15 cellular contexts compared by ENCODE assay signal in the genomic region with DNA sequence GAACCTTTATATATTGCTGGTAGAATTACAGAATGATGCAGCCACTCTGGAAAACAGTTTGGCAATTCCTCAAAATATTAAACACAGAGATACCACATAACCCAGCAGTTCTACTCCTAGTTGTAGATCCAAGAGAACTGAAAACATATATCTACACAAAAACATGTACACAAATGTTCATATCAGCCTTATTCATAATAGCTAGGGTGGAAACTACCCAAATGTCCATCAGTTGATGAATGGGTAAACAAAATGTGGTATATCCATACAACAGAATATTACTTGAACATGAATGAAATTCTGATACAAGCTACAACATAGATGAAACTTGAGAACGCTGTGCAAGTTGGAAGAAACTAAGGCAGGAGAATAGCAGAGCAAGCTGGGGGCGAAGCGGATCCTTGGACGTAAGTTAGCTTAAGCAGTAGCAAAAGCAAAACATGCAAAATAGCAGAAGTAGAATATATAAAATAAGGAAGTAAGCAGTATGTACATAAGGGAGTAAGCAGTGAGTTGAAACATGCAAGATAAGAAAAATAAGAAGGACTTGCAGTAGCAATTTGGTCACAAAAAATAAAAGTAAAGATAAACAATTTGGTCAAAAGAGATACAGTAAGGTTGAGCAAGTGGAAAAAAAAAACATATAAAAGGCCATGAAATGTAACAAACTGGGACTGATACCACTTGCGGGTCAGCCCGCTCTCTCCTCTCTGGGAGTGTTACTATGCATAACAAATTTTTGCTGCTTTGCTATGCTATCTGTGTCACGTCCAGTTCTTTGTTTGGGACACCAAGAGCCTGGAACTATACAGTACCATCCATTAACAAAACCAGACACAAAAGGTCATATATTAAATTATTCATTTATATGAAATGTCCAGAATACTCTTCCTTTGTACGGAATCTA. TPM values are rescaled to one million over a fixed set of nuclear protein-coding genes. Genes with fewer than 3 reads are reported as not detected.
A peak's percentile ranks its signal among the peaks of the same experiment; 100 is the strongest.
DNase-seq lines count a peak whose midpoint lies in the region; ATAC-seq and TF ChIP-seq lines count a peak whose summit lies in the region.
"Had no signal": no experiment of that assay in that cellular context is flagged by ENCODE, and none has a peak within 500 bp of the region (broad histone marks: within the 10 kb centered on the region; RNA-seq: fewer than 3 reads in every experiment).

No MANE protein-coding gene starts in this region.

- TF ChIP-seq CTCF in SK-N-SH (IDR thresholded peaks at IDR 0.05), result no peak

- no peaks in the 10 kb centered on the region for H3K9me3 ChIP-seq in SK-N-SH
- no peaks in the 10 kb centered on the region for H3K9me3 ChIP-seq in subcutaneous abdominal adipose tissue (ENCODE audit: control insufficient read depth in 5 of 5, low read length in 5 of 5)

- H3K4me3 Mint-ChIP-seq in T-helper 2 cell treated with Interferon-gamma antibody and Interleukin-4, amounts not matched to agents 5 μg/mL and 100 μg/mL, for 36 hours, result no peak overlapping the region
- H3K4me3 Mint-ChIP-seq in activated CD4-positive, alpha-beta T cell treated with anti-CD3 and anti-CD28 coated beads, Interleukin-2, amount 10 ng/mL, durations not matched to agents 7 days and 5 days, result no peak overlapping the region
- H3K4me3 Mint-ChIP-seq: activated CD4-positive, alpha-beta T cell treated with anti-CD3 and anti-CD28 coated beads, Interleukin-2, amount 10 ng/mL, durations not matched to agents 24 days and 14 days; activated naive CD4-positive, alpha-beta T cell treated with anti-CD3 and anti-CD28 coated beads, Interleukin-2, amount 10 ng/mL, durations not matched to agents 7 days and 5 days; natural killer cell had no signal

- WGBS in SK-N-SH (ENCODE audit: low lambda C conversion rate), result 91% methylated on average over 8 of the region's 8 CpGs

- ATAC-seq in SK-N-SH treated with all-trans-retinoic acid at 6 μM for 48 hours (no peak), HG03064 (IDR thresholded peaks at IDR 0.05; ENCODE audit: low read depth, unreplicated experiment) (peak; percentile 80)

- no peak overlapping the region for H2AFZ ChIP-seq in SK-N-SH (ENCODE audit: low read depth)

- no peak overlapping the region for H3K4me2 ChIP-seq in SK-N-SH

- H3K4me1 ChIP-seq in SK-N-SH (ENCODE audit: control insufficient read depth in 1 of 2, insufficient read depth in 2 of 2, low read depth in 1 of 2, low read length in 1 of 2) (0 out of 4 replicates have a peak, but pooled peaks cover 0 to 7% of the 10 kb centered on the region in 2 experiments), subcutaneous abdominal adipose tissue (ENCODE audit: control insufficient read depth in 5 of 5, insufficient read depth in 5 of 5, low read length in 5 of 5) (peaks cover 4 to 19% (median 15%) of the 10 kb centered on the region in 5 donors)

- no peaks in the 10 kb centered on the region for H3K36me3 Mint-ChIP-seq in T-helper 2 cell treated with Interferon-gamma antibody and Interleukin-4, amounts not matched to agents 5 μg/mL and 100 μg/mL, for 36 hours (ENCODE audit: low read depth)
- H3K36me3 Mint-ChIP-seq in activated CD4-positive, alpha-beta T cell treated with anti-CD3 and anti-CD28 coated beads, Interleukin-2, amount 10 ng/mL, durations not matched to agents 7 days and 5 days (ENCODE audit: low read depth), result no peaks in the 10 kb centered on the region
- H3K36me3 Mint-ChIP-seq: activated naive CD4-positive, alpha-beta T cell treated with anti-CD3 and anti-CD28 coated beads, Interleukin-2, amount 10 ng/mL, durations not matched to agents 7 days and 5 days; natural killer cell had no signal

- no peak overlapping the region for H3K9ac ChIP-seq in SK-N-SH
- no peak overlapping the region for H3K9ac ChIP-seq in subcutaneous abdominal adipose tissue (ENCODE audit: low read length in 5 of 5)

- no peak for TF ChIP-seq EP300 in SK-N-SH (IDR thresholded peaks at IDR 0.05; ENCODE audit: borderline replicate concordance in 1 of 2, low read depth in 1 of 2, low read length in 1 of 2)

- H3K9me2 ChIP-seq in SK-N-SH, result no peaks in the 10 kb centered on the region

- peaks cover 3% of the 10 kb centered on the region for H3K27me3 Mint-ChIP-seq in T-helper 2 cell treated with Interferon-gamma antibody and Interleukin-4, amounts not matched to agents 5 μg/mL and 100 μg/mL, for 36 hours (ENCODE audit: low read depth)
- H3K27me3 Mint-ChIP-seq in activated CD4-positive, alpha-beta T cell treated with anti-CD3 and anti-CD28 coated beads, Interleukin-2, amount 10 ng/mL, durations not matched to agents 7 days and 5 days, result peaks cover 14% of the 10 kb centered on the region

- POLR2A ChIA-PET in SK-N-SH (lab: Yijun Ruan, JAX), result interaction anchor here (0.7 kb wide), 1 partner anchor 14 kb away, joined by 4 read pairs; no protein-coding TSS in a partner anchor
- POLR2A ChIA-PET in activated CD4-positive, alpha-beta T cell treated with anti-CD3 and anti-CD28 coated beads, Interleukin-2, amount 10 ng/mL, durations not matched to agents 7 days and 5 days (lab: Charles Lee), result no interaction called here

- H3K4me3 ChIP-seq in SK-N-SH (ENCODE audit: low read depth in 2 of 2, low read length in 1 of 2) (no peak overlapping the region), subcutaneous abdominal adipose tissue (ENCODE audit: low read depth in 1 of 5, low read length in 5 of 5) (no peak overlapping the region)

- H3K4me1 Mint-ChIP-seq in T-helper 2 cell treated with Interferon-gamma antibody and Interleukin-4, amounts not matched to agents 5 μg/mL and 100 μg/mL, for 36 hours (ENCODE audit: low read depth), result no peaks in the 10 kb centered on the region
- no peaks in the 10 kb centered on the region for H3K4me1 Mint-ChIP-seq in activated CD4-positive, alpha-beta T cell treated with anti-CD3 and anti-CD28 coated beads, Interleukin-2, amount 10 ng/mL, durations not matched to agents 7 days and 5 days
- H3K4me1 Mint-ChIP-seq: activated naive CD4-positive, alpha-beta T cell treated with anti-CD3 and anti-CD28 coated beads, Interleukin-2, amount 10 ng/mL, durations not matched to agents 7 days and 5 days; natural killer cell had no signal

- H4K20me1 ChIP-seq in SK-N-SH (ENCODE audit: insufficient read depth), result no peaks in the 10 kb centered on the region

- H3K79me2 ChIP-seq in SK-N-SH (ENCODE audit: insufficient read depth), result no peaks in the 10 kb centered on the region

- H3K9me3 Mint-ChIP-seq in T-helper 2 cell treated with Interferon-gamma antibody and Interleukin-4, amounts not matched to agents 5 μg/mL and 100 μg/mL, for 36 hours, result no peaks in the 10 kb centered on the region
- no peaks in the 10 kb centered on the region for H3K9me3 Mint-ChIP-seq in activated CD4-positive, alpha-beta T cell treated with anti-CD3 and anti-CD28 coated beads, Interleukin-2, amount 10 ng/mL, durations not matched to agents 7 days and 5 days
- H3K9me3 Mint-ChIP-seq: activated CD4-positive, alpha-beta T cell treated with anti-CD3 and anti-CD28 coated beads, Interleukin-2, amount 10 ng/mL, durations not matched to agents 24 days and 14 days; activated naive CD4-positive, alpha-beta T cell treated with anti-CD3 and anti-CD28 coated beads, Interleukin-2, amount 10 ng/mL, durations not matched to agents 7 days and 5 days; natural killer cell had no signal

- H3F3A ChIP-seq in SK-N-SH (replicated peaks; ENCODE audit: insufficient read depth), result peaks cover 4% of the 10 kb centered on the region

- no peaks in the 10 kb centered on the region for H3K36me3 ChIP-seq in SK-N-SH (replicated peaks in 1 of 2; ENCODE audit: control insufficient read depth in 1 of 2, insufficient read depth in 2 of 2, low read length in 1 of 2)
- no peaks in the 10 kb centered on the region for H3K36me3 ChIP-seq in subcutaneous abdominal adipose tissue (ENCODE audit: control insufficient read depth in 5 of 5, insufficient read depth in 5 of 5, low read length in 5 of 5)

- no peak for TF ChIP-seq RAD21 in SK-N-SH (IDR thresholded peaks at IDR 0.05; ENCODE audit: low read length)

- no peak overlapping the region for H3K27ac Mint-ChIP-seq in T-helper 2 cell treated with Interferon-gamma antibody and Interleukin-4, amounts not matched to agents 5 μg/mL and 100 μg/mL, for 36 hours
- H3K27ac Mint-ChIP-seq in activated CD4-positive, alpha-beta T cell treated with anti-CD3 and anti-CD28 coated beads, Interleukin-2, amount 10 ng/mL, durations not matched to agents 7 days and 5 days, result no peak overlapping the region
- H3K27ac Mint-ChIP-seq: activated CD4-positive, alpha-beta T cell treated with anti-CD3 and anti-CD28 coated beads, Interleukin-2, amount 10 ng/mL, durations not matched to agents 24 days and 14 days; activated naive CD4-positive, alpha-beta T cell treated with anti-CD3 and anti-CD28 coated beads, Interleukin-2, amount 10 ng/mL, durations not matched to agents 7 days and 5 days; natural killer cell had no signal

- intact Hi-C loops in head of caudate nucleus (cut with DNase I), result no loop called here

- no peaks in the 10 kb centered on the region for H3K27me3 ChIP-seq in SK-N-SH (ENCODE audit: insufficient read depth)
- H3K27me3 ChIP-seq in subcutaneous abdominal adipose tissue (ENCODE audit: control insufficient read depth in 5 of 5, insufficient read depth in 4 of 5, low read length in 5 of 5), result no peaks in the 10 kb centered on the region

- DNase-seq in SK-N-SH (no peak), OCI-M1 (lab: John Stamatoyannopoulos, UW) (peak; percentile 73), head of caudate nucleus (no peak)
- no peak for DNase-seq in T-helper 2 cell treated with Interferon-gamma antibody and Interleukin-4, amounts not matched to agents 5 μg/mL and 100 μg/mL, for 36 hours (ENCODE audit: low spot score)
- no peak for DNase-seq in activated CD4-positive, alpha-beta T cell treated with anti-CD3 and anti-CD28 coated beads, Interleukin-2, amount 10 ng/mL, durations not matched to agents 7 days and 5 days
- DNase-seq: activated CD4-positive, alpha-beta T cell treated with anti-CD3 and anti-CD28 coated beads, Interleukin-2, amount 10 ng/mL, durations not matched to agents 24 days and 14 days; activated naive CD4-positive, alpha-beta T cell treated with anti-CD3 and anti-CD28 coated beads, Interleukin-2, amount 10 ng/mL, durations not matched to agents 7 days and 5 days; DND-41; IMR-90; islet precursor cell; natural killer cell had no signal

- no peak overlapping the region for H3K27ac ChIP-seq in SK-N-SH (ENCODE audit: low read depth in 2 of 2, low read length in 1 of 2)
- peak overlapping the region; percentile 61 for H3K27ac ChIP-seq in subcutaneous abdominal adipose tissue (ENCODE audit: low read depth, low read length)
- H3K27ac ChIP-seq: 22Rv1 had no signal

- CTCF ChIA-PET in SK-N-SH (lab: Yijun Ruan, JAX), result interaction anchor here (1.8 to 44.5 kb wide), 5 partner anchors 11 to 446 kb away, joined by 5 to 1901 read pairs (median 92); a partner anchor contains a TSS
- CTCF ChIA-PET in activated CD4-positive, alpha-beta T cell treated with anti-CD3 and anti-CD28 coated beads, Interleukin-2, amount 10 ng/mL, durations not matched to agents 7 days and 5 days (lab: Charles Lee), result interaction anchor here (0.7 to 0.8 kb wide), 2 partner anchors 11 to 15 kb away, joined by 3 to 4 read pairs; no protein-coding TSS in a partner anchor

RNA-seq across cellular contexts. Expression of a gene that starts 18.0 kb away (rescaled TPM):
- 24.0 and 29.1 TPM in 2 replicates for polyA plus RNA-seq in SK-N-SH (2012; rRNA removed)
- 20.5 and 25.9 TPM in 2 replicates for polyA plus RNA-seq in SK-N-SH (2012; cell fraction: cytosol; rRNA removed)
- polyA plus RNA-seq in SK-N-SH (2012; cell fraction: nucleus; rRNA removed), result 31.2 and 40.6 TPM in 2 replicates
- 10 to 100 TPM; 10.8 to 11.9 TPM for total RNA-seq in activated CD4-positive, alpha-beta T cell treated with anti-CD3 and anti-CD28 coated beads, Interleukin-2, amount 10 ng/mL, durations not matched to agents 7 days and 5 days

RNA-seq across cellular contexts. Expression of a gene that starts 27.9 kb away (rescaled TPM):
- 80.4 and 82.0 TPM in 2 replicates for polyA plus RNA-seq in SK-N-SH (2012; rRNA removed)
- 32.4 and 59.8 TPM in 2 replicates for polyA plus RNA-seq in SK-N-SH (2012; cell fraction: cytosol; rRNA removed)
- polyA plus RNA-seq in SK-N-SH (2012; cell fraction: nucleus; rRNA removed), result 120 and 129 TPM in 2 replicates
- total RNA-seq in activated CD4-positive, alpha-beta T cell treated with anti-CD3 and anti-CD28 coated beads, Interleukin-2, amount 10 ng/mL, durations not matched to agents 7 days and 5 days, result 10 to 100 TPM; 70.4 to 72.3 TPM

RNA-seq across cellular contexts. Expression of a gene that starts 38.9 kb away (rescaled TPM):
- 22.5 and 27.8 TPM in 2 replicates for polyA plus RNA-seq in SK-N-SH (2012; rRNA removed)
- 27.0 and 27.7 TPM in 2 replicates for polyA plus RNA-seq in SK-N-SH (2012; cell fraction: cytosol; rRNA removed)
- 22.5 and 39.9 TPM in 2 replicates for polyA plus RNA-seq in SK-N-SH (2012; cell fraction: nucleus; rRNA removed)
- 10 to 100 TPM; 24.7 to 27.3 TPM for total RNA-seq in activated CD4-positive, alpha-beta T cell treated with anti-CD3 and anti-CD28 coated beads, Interleukin-2, amount 10 ng/mL, durations not matched to agents 7 days and 5 days
